ENCODE assay signal across 13 cellular contexts in the genomic region with DNA sequence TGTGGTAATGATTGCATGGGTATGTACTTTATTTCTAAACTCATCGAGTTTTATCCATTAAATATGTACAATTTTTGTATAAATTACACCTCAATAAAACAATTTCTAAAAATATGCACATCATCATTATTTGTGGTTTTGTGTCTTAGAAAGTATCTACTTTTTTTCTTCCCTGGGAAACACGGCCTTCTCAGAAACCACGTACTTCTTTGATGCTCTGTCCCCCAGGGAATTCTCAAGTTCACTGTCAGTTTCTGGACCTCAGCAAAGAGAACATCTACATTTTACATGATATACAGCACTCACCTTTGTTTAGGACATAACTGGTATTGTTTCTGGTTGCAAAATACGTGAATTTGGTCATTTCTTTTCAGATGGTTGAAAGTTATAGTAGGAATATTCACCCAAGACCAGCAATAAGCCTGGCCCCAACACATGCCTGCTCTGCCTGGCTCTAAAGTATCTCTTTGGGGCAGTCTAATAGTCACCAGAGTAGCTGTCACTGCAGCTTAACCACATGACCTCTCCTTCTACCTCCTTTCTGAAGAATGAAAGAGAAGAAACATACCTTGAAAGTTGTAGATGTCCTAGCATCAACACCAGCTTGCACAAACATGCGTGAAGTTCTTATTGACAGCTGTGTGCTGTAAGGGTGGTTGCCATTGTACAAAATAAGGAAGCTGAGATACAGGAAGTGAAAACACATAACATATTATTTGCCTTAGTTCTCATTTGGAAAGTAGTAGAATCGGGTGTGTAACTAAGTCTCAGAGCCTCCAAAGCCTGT. TPM values are rescaled to one million over a fixed set of nuclear protein-coding genes. Genes with fewer than 3 reads are reported as not detected.
A peak's percentile ranks its signal among the peaks of the same experiment; 100 is the strongest.
DNase-seq lines count a peak whose midpoint lies in the region; ATAC-seq, FAIRE-seq and TF ChIP-seq lines count a peak whose summit lies in the region.
"Had no signal": no experiment of that assay in that cellular context is flagged by ENCODE, and none has a peak within 500 bp of the region (broad histone marks: within the 10 kb centered on the region; RNA-seq: fewer than 3 reads in every experiment).

No MANE protein-coding gene starts in this region.

- ATAC-seq in HG02678 (IDR thresholded peaks at IDR 0.05; ENCODE audit: unreplicated experiment) = peak; percentile 88
- peak; percentile 89 for ATAC-seq in HG03520 (IDR thresholded peaks at IDR 0.05; ENCODE audit: unreplicated experiment)
- no peak for ATAC-seq in upper lobe of left lung (ENCODE audit: low FRiP score in 2 of 2)

- H3K9me3 ChIP-seq in small intestine (ENCODE audit: control insufficient read depth, low read depth) (no peaks in the 10 kb centered on the region), upper lobe of left lung (no peaks in the 10 kb centered on the region)

- TF ChIP-seq POLR2A in upper lobe of left lung (IDR thresholded peaks at IDR 0.05) = no peak

- no peak for FAIRE-seq in small intestine (lab: Jason Lieb, UNC)

- TF ChIP-seq CTCF in upper lobe of left lung (IDR thresholded peaks at IDR 0.05) = no peak

- DNase-seq in DMS53 (lab: John Stamatoyannopoulos, UW) (peak; percentile 12), DMS53 treated with DMSO at 0.1 percent for 48 hours (lab: John Stamatoyannopoulos, UW; ENCODE audit: unreplicated experiment) (no peak), pons (ENCODE audit: low spot score) (peak; percentile 1), small intestine (no peak), HUDEP-2 (lab: John Stamatoyannopoulos, UW; ENCODE audit: unreplicated experiment in 76 of 76) (no peak), upper lobe of left lung (no peak)
- DNase-seq: GF-D8; stimulated activated CD4-positive, alpha-beta T cell treated with anti-CD3 and anti-CD28 coated beads, Interleukin-4, amount 100 ng/mL, for 1 hour had no signal

- H3K4me3 ChIP-seq in small intestine (ENCODE audit: low read depth in 1 of 2, low read length in 2 of 2) (no peak overlapping the region), upper lobe of left lung (no peak overlapping the region)

- no peak overlapping the region for H3K27ac ChIP-seq in small intestine (ENCODE audit: low read depth in 1 of 2, low read length in 1 of 2)
- H3K27ac ChIP-seq in upper lobe of left lung = no peak overlapping the region
- H3K27ac ChIP-seq: 22Rv1 had no signal

- H3K27me3 ChIP-seq in small intestine (ENCODE audit: control insufficient read depth in 2 of 2, insufficient read depth in 2 of 2, low read length in 2 of 2) (no peaks in the 10 kb centered on the region), upper lobe of left lung (no peaks in the 10 kb centered on the region)

- no peak for TF ChIP-seq EP300 in upper lobe of left lung (IDR thresholded peaks at IDR 0.05)

- 57 to 76% (median 69%) methylated on average over 6 of the region's 6 CpGs for WGBS in small intestine, 3 donors
- 68 to 82% methylated on average over 6 of the region's 6 CpGs for WGBS in upper lobe of left lung, 2 donors

- no peaks in the 10 kb centered on the region for H3K4me1 ChIP-seq in small intestine (ENCODE audit: control insufficient read depth in 2 of 2, insufficient read depth in 1 of 2, low read depth in 1 of 2, low read length in 1 of 2)
- no peaks in the 10 kb centered on the region for H3K4me1 ChIP-seq in upper lobe of left lung

- no peaks in the 10 kb centered on the region for H3K36me3 ChIP-seq in small intestine (ENCODE audit: control insufficient read depth in 2 of 2, insufficient read depth in 2 of 2, low read length in 2 of 2)
- no peaks in the 10 kb centered on the region for H3K36me3 ChIP-seq in upper lobe of left lung

RNA-seq across cellular contexts. Expression of gene SPANXN4, which starts 48.4 kb away (rescaled TPM):
- polyA plus RNA-seq in small intestine = not detected
- not detected for total RNA-seq in upper lobe of left lung
- total RNA-seq: myocyte, ureter had no signal

Comparison
In these comparisons a context has a peak if more than half of its experiments do, and no peak if none do; other contexts are left out.
1. DNase-seq: peak in DMS53 (single experiment) and pons (single experiment); none in DMS53 treated with DMSO at 0.1 percent for 48 hours (single experiment), small intestine (single experiment), HUDEP-2 (0 of 76) and upper lobe of left lung (0 of 2).
2. ATAC-seq: peak in HG02678 (single experiment) and HG03520 (single experiment); none in upper lobe of left lung (0 of 2).